ENCODE assay signal across 2 cellular contexts in genomic region chr1:21827141-21827679, GRCh38.
TF ChIP-seq lines count a peak whose summit lies in the region.

No MANE protein-coding gene starts in this region.

TF ChIP-seq in HEK293, 187 proteins besides CTCF, POLR2A, EP300 and RAD21 (continued from another document):
- TF ChIP-seq ZNF677 (tag by site-specific recombination; IDR thresholded peaks at IDR 0.05), result 0 out of 2 replicates have a peak, but pooled peaks have one; percentile 70

TF ChIP-seq in K562, 482 proteins besides CTCF, POLR2A, EP300 and RAD21:
- TF ChIP-seq ADNP (tag; IDR thresholded peaks at IDR 0.05), result no peak
- TF ChIP-seq LARP7 (IDR thresholded peaks at IDR 0.05), result no peak
- TF ChIP-seq ZNF717 (CRISPR knock-in tag; IDR thresholded peaks at IDR 0.05), result no peak
- no peak for TF ChIP-seq KAT7 (CRISPR knock-in tag; IDR thresholded peaks at IDR 0.05; ENCODE audit: borderline replicate concordance)
- no peak for TF ChIP-seq SLC30A9 (CRISPR knock-in tag; IDR thresholded peaks at IDR 0.05)
- TF ChIP-seq ZNF384 (IDR thresholded peaks at IDR 0.05; ENCODE audit: low read depth, low read length), result no peak
- no peak for TF ChIP-seq CHD4 (IDR thresholded peaks at IDR 0.05; ENCODE audit: insufficient read depth, insufficient replicate concordance, low read depth, low read length, poor library complexity, severe bottlenecking)
- TF ChIP-seq RNF2 (IDR thresholded peaks at IDR 0.05), result no peak
- TF ChIP-seq SMARCE1 (IDR thresholded peaks at IDR 0.05), result no peak
- no peak for TF ChIP-seq NR3C1 (CRISPR knock-in tag; IDR thresholded peaks at IDR 0.05)
- TF ChIP-seq ZFP36 (IDR thresholded peaks at IDR 0.05; ENCODE audit: low read depth, low read length, partially characterized antibody), result peak; percentile 56
- TF ChIP-seq IRF9 (tag; IDR thresholded peaks at IDR 0.05), result no peak
- TF ChIP-seq RBM25 (IDR thresholded peaks at IDR 0.05; ENCODE audit: low read depth, low read length, severe bottlenecking), result peak; percentile 65
- TF ChIP-seq NKRF (IDR thresholded peaks at IDR 0.05; ENCODE audit: borderline replicate concordance), result no peak
- TF ChIP-seq TFAP4 (CRISPR knock-in tag; IDR thresholded peaks at IDR 0.05; ENCODE audit: borderline replicate concordance), result no peak
- peak; percentile 15 for TF ChIP-seq TBP (optimal IDR thresholded peaks at IDR 0.05; ENCODE audit: low read depth, low read length)
- TF ChIP-seq, protein P1, sequence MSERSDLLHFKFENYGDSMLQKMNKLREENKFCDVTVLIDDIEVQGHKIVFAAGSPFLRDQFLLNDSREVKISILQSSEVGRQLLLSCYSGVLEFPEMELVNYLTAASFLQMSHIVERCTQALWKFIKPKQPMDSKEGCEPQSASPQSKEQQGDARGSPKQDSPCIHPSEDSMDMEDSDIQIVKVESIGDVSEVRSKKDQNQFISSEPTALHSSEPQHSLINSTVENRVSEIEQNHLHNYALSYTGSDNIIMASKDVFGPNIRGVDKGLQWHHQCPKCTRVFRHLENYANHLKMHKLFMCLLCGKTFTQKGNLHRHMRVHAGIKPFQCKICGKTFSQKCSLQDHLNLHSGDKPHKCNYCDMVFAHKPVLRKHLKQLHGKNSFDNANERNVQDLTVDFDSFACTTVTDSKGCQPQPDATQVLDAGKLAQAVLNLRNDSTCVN (CRISPR knock-in tag; IDR thresholded peaks at IDR 0.05), result no peak
- no peak for TF ChIP-seq SETDB1 (IDR thresholded peaks at IDR 0.05; ENCODE audit: low read length)
- TF ChIP-seq HEY1 (CRISPR knock-in tag; IDR thresholded peaks at IDR 0.05; ENCODE audit: borderline replicate concordance), result no peak
- TF ChIP-seq GATAD2A (IDR thresholded peaks at IDR 0.05), result no peak
- TF ChIP-seq ZNF583 (CRISPR knock-in tag; IDR thresholded peaks at IDR 0.05), result no peak
